Comparison of ENCODE assay signal across 17 cellular contexts in genomic region chr1:241460098-241460873, GRCh38. TPM values are rescaled to one million over a fixed set of nuclear protein-coding genes. Genes with fewer than 3 reads are reported as not detected.
A peak's percentile ranks its signal among the peaks of the same experiment; 100 is the strongest.
DNase-seq lines count a peak whose midpoint lies in the region; ATAC-seq and TF ChIP-seq lines count a peak whose summit lies in the region.
"Had no signal": no experiment of that assay in that cellular context is flagged by ENCODE, and none has a peak within 500 bp of the region (broad histone marks: within the 10 kb centered on the region; RNA-seq: fewer than 3 reads in every experiment).

No MANE protein-coding gene starts in this region.

- peaks cover 2% of the 10 kb centered on the region for H3K27me3 Mint-ChIP-seq in activated CD4-positive, alpha-beta memory T cell treated with anti-CD3 and anti-CD28 coated beads, Interleukin-2, amount 10 ng/mL, durations not matched to agents 7 days and 5 days
- no peaks in the 10 kb centered on the region for H3K27me3 Mint-ChIP-seq in chondrocyte (ENCODE audit: low read depth)

- no peaks in the 10 kb centered on the region for H3K9me3 ChIP-seq in upper lobe of right lung
- no peaks in the 10 kb centered on the region for H3K9me3 ChIP-seq in adrenal gland (replicated peaks in 1 of 3)
- H3K9me3 ChIP-seq: BLaER1, Peyer's patch had no signal

- DNase-seq in NCI-H82 (lab: John Stamatoyannopoulos, UW) (peak; percentile 25), NCI-H82 treated with DMSO at 0.1 percent for 48 hours (lab: John Stamatoyannopoulos, UW; ENCODE audit: unreplicated experiment) (no peak), NCI-H2029 treated with DMSO at 0.1 percent for 48 hours (lab: John Stamatoyannopoulos, UW) (peak; percentile 86), NCI-H345 (lab: John Stamatoyannopoulos, UW) (peak; percentile 29), upper lobe of right lung (no peak), adrenal gland (no peak), chondrocyte (ENCODE audit: low spot score) (no peak)
- no peak for DNase-seq in activated CD4-positive, alpha-beta memory T cell treated with anti-CD3 and anti-CD28 coated beads, Interleukin-2, amount 10 ng/mL, durations not matched to agents 7 days and 5 days
- DNase-seq: 8988T; CD8-positive, alpha-beta memory T cell; NCI-H1048; NCI-H526 treated with DMSO at 0.1 percent for 48 hours; Peyer's patch; SHP77 had no signal

- H3K4me1 Mint-ChIP-seq in activated CD4-positive, alpha-beta memory T cell treated with anti-CD3 and anti-CD28 coated beads, Interleukin-2, amount 10 ng/mL, durations not matched to agents 7 days and 5 days = no peaks in the 10 kb centered on the region
- H3K4me1 Mint-ChIP-seq in chondrocyte (ENCODE audit: low read depth) = no peaks in the 10 kb centered on the region
- H3K4me1 Mint-ChIP-seq: CD8-positive, alpha-beta memory T cell had no signal

- POLR2A ChIA-PET in activated CD4-positive, alpha-beta memory T cell treated with anti-CD3 and anti-CD28 coated beads, Interleukin-2, amount 10 ng/mL, durations not matched to agents 7 days and 5 days (lab: Charles Lee) = no interaction called here

- H3K27me3 ChIP-seq in upper lobe of right lung = no peaks in the 10 kb centered on the region
- no peaks in the 10 kb centered on the region for H3K27me3 ChIP-seq in adrenal gland
- H3K27me3 ChIP-seq: BLaER1, Peyer's patch had no signal

- peak; percentile 68 for ATAC-seq in upper lobe of right lung
- ATAC-seq: HCT116, SK-N-SH treated with all-trans-retinoic acid at 6 μM for 48 hours had no signal

- no peak overlapping the region for H3K4me3 Mint-ChIP-seq in activated CD4-positive, alpha-beta memory T cell treated with anti-CD3 and anti-CD28 coated beads, Interleukin-2, amount 10 ng/mL, durations not matched to agents 7 days and 5 days
- no peak overlapping the region for H3K4me3 Mint-ChIP-seq in chondrocyte (ENCODE audit: unreplicated experiment)
- H3K4me3 Mint-ChIP-seq: CD8-positive, alpha-beta memory T cell had no signal

- TF ChIP-seq CTCF in upper lobe of right lung (IDR thresholded peaks at IDR 0.05) = no peak
- no peak for TF ChIP-seq CTCF in adrenal gland (IDR thresholded peaks at IDR 0.05)
- no peak for TF ChIP-seq CTCF in chondrocyte (IDR thresholded peaks at IDR 0.05)

- intact Hi-C loops in upper lobe of right lung (cut with DNase I) = no loop called here
- intact Hi-C loops in adrenal gland (cut with DNase I) = no loop called here

- WGBS in adrenal gland, 4 donors = 58 to 83% (median 79%) methylated on average over 6 of the region's 6 CpGs

- H3K4me1 ChIP-seq in upper lobe of right lung (no peaks in the 10 kb centered on the region), adrenal gland (replicated peaks in 1 of 2) (no peaks in the 10 kb centered on the region)
- H3K4me1 ChIP-seq: BLaER1, Peyer's patch had no signal

- TF ChIP-seq POLR2A in adrenal gland (IDR thresholded peaks at IDR 0.05) = no peak

- no peaks in the 10 kb centered on the region for H3K36me3 Mint-ChIP-seq in activated CD4-positive, alpha-beta memory T cell treated with anti-CD3 and anti-CD28 coated beads, Interleukin-2, amount 10 ng/mL, durations not matched to agents 7 days and 5 days (ENCODE audit: low read depth)
- no peaks in the 10 kb centered on the region for H3K36me3 Mint-ChIP-seq in chondrocyte (ENCODE audit: low read depth)
- H3K36me3 Mint-ChIP-seq: CD8-positive, alpha-beta memory T cell had no signal

- CTCF ChIA-PET in activated CD4-positive, alpha-beta memory T cell treated with anti-CD3 and anti-CD28 coated beads, Interleukin-2, amount 10 ng/mL, durations not matched to agents 7 days and 5 days (lab: Charles Lee) = no interaction called here

- no peaks in the 10 kb centered on the region for H3K36me3 ChIP-seq in upper lobe of right lung
- H3K36me3 ChIP-seq in adrenal gland (replicated peaks in 1 of 2) = no peaks in the 10 kb centered on the region
- H3K36me3 ChIP-seq: BLaER1, Peyer's patch had no signal

- no peaks in the 10 kb centered on the region for H3K9me3 Mint-ChIP-seq in activated CD4-positive, alpha-beta memory T cell treated with anti-CD3 and anti-CD28 coated beads, Interleukin-2, amount 10 ng/mL, durations not matched to agents 7 days and 5 days
- peaks cover 5% of the 10 kb centered on the region for H3K9me3 Mint-ChIP-seq in chondrocyte (ENCODE audit: low read depth)
- H3K9me3 Mint-ChIP-seq: CD8-positive, alpha-beta memory T cell had no signal

- H3K27ac Mint-ChIP-seq in activated CD4-positive, alpha-beta memory T cell treated with anti-CD3 and anti-CD28 coated beads, Interleukin-2, amount 10 ng/mL, durations not matched to agents 7 days and 5 days = no peak overlapping the region
- no peak overlapping the region for H3K27ac Mint-ChIP-seq in chondrocyte (ENCODE audit: unreplicated experiment)
- H3K27ac Mint-ChIP-seq: CD8-positive, alpha-beta memory T cell had no signal

- H3K27ac ChIP-seq in upper lobe of right lung (no peak overlapping the region), adrenal gland (no peak overlapping the region)
- H3K27ac ChIP-seq: BLaER1, Peyer's patch had no signal

- H3K4me3 ChIP-seq in upper lobe of right lung (no peak overlapping the region), adrenal gland (no peak overlapping the region)
- H3K4me3 ChIP-seq: BLaER1, Peyer's patch had no signal

RNA-seq across cellular contexts. Expression of gene FH, which starts 59.3 kb away (rescaled TPM):
- total RNA-seq in upper lobe of right lung (37.4 TPM), adrenal gland (100 to 1,000 TPM in 3 of 8 donors, 10 to 100 TPM in 5; 72.9 to 123 (median 97.6) TPM), chondrocyte (57.9 to 65.6 TPM (median 59.7 TPM) in 3 replicates)
- 100 to 1,000 TPM in 1 of 3 donors, 10 to 100 TPM in 2; 42.5 to 152 (median 96.9) TPM for polyA plus RNA-seq in adrenal gland
- total RNA-seq in activated CD4-positive, alpha-beta memory T cell treated with anti-CD3 and anti-CD28 coated beads, Interleukin-2, amount 10 ng/mL, durations not matched to agents 7 days and 5 days = 10 to 100 TPM; 56.6 to 58.8 TPM

Comparison
In these comparisons a context has a peak if more than half of its experiments do, and no peak if none do; other contexts are left out.
1. DNase-seq: peak in NCI-H82 (single experiment), NCI-H2029 treated with DMSO at 0.1 percent for 48 hours (single experiment) and NCI-H345 (single experiment); none in NCI-H82 treated with DMSO at 0.1 percent for 48 hours (single experiment), upper lobe of right lung (single experiment), adrenal gland (0 of 7), activated CD4-positive, alpha-beta memory T cell treated with anti-CD3 and anti-CD28 coated beads, Interleukin-2, amount 10 ng/mL, durations not matched to agents 7 days and 5 days (single experiment) and chondrocyte (single experiment).